Comparison of ENCODE assay signal across 8 cellular contexts in the genomic region with DNA sequence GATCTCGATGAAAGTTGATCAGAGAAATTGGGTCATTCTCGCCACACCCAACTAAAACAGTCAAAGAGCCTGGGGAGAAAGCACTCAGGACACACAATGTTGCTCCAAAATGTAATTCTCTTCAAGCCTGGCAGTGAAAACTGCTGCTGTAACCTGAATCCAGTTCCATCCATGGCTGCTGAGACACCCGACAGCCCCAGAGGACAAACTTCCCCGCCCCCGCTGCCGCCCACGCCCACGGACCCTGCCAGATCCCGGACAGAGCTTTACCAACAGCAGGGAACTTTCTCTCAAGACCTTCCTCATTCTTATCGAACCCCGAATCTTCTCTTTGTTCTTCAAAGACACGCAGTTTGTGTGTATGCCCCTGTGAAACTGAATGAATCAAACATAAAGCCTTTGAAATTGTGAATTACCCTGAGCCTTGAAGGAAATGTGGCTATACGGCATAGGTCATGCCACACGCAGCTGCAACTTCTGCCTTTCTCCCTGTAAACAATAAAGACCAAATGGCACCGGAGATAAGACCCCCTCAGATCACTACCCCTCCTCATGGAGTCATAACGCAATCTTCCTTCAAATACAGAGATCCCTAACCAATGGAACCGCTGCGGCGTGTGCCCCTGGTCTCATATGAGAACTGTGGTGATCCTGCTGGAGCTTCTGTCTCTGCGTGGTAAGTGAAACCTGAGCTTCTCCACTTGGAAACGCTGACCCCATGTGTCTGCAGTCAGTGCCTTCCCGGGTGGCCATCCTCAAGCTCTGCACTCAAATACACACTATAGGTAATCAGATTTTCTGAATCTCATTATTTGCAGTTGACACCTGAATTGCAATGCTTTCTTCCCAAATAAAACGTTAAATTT. TPM values are rescaled to one million over a fixed set of nuclear protein-coding genes. Genes with fewer than 3 reads are reported as not detected.
DNase-seq lines count a peak whose midpoint lies in the region; ATAC-seq and TF ChIP-seq lines count a peak whose summit lies in the region.

No MANE protein-coding gene starts in this region.

- peak overlapping the region; percentile 61 for H3K4me2 ChIP-seq in DOHH2 (ENCODE audit: low read length)

- peaks cover 8% of the 10 kb centered on the region for H3F3A ChIP-seq in DOHH2 (ENCODE audit: control insufficient read depth, insufficient read depth)

- no peaks in the 10 kb centered on the region for H3K36me3 ChIP-seq in DOHH2 (ENCODE audit: control insufficient read depth, low read length)

- peaks cover 4% of the 10 kb centered on the region for H3K9me3 Mint-ChIP-seq in activated naive CD8-positive, alpha-beta T cell treated with anti-CD3 and anti-CD28 coated beads for 36 hours
- peaks cover 6 to 7% of the 10 kb centered on the region in 2 donors for H3K9me3 Mint-ChIP-seq in stimulated activated naive B cell treated with anti-CD40 and anti-IgM and Interleukin-4, amounts not matched to agents 10 μg/mL and 1 μg/mL and 100 μg/mL, for 72 hours

- DNase-seq in MV-4-11 (lab: John Stamatoyannopoulos, UW) (peak; percentile 33), iPS-NIHi11 (ENCODE audit: low spot score) (peak; percentile 70), T-helper 9 cell (no peak), SKM-1 treated with dmso at 0.1 percent for 144 hours (lab: John Stamatoyannopoulos, UW; ENCODE audit: unreplicated experiment) (no peak)
- peak; percentile 19 for DNase-seq in activated naive CD8-positive, alpha-beta T cell treated with anti-CD3 and anti-CD28 coated beads for 36 hours
- no peak for DNase-seq in stimulated activated naive B cell treated with anti-CD40 and anti-IgM and Interleukin-4, amounts not matched to agents 10 μg/mL and 1 μg/mL and 100 μg/mL, for 72 hours

- no peaks in the 10 kb centered on the region for H3K9me2 ChIP-seq in DOHH2 (replicated peaks; ENCODE audit: control insufficient read depth, low read length)

- peaks cover 6% of the 10 kb centered on the region for H3K36me3 Mint-ChIP-seq in activated naive CD8-positive, alpha-beta T cell treated with anti-CD3 and anti-CD28 coated beads for 36 hours
- peaks cover 5 to 6% of the 10 kb centered on the region in 2 donors for H3K36me3 Mint-ChIP-seq in stimulated activated naive B cell treated with anti-CD40 and anti-IgM and Interleukin-4, amounts not matched to agents 10 μg/mL and 1 μg/mL and 100 μg/mL, for 72 hours

- H3K79me2 ChIP-seq in DOHH2 (ENCODE audit: control insufficient read depth, low read length): peaks cover 5% of the 10 kb centered on the region

- ATAC-seq in stimulated activated naive B cell treated with anti-CD40 and anti-IgM and Interleukin-4, amounts not matched to agents 10 μg/mL and 1 μg/mL and 100 μg/mL, for 72 hours (replicated peaks): no peak
- no peak for ATAC-seq in HG03175 (IDR thresholded peaks at IDR 0.05; ENCODE audit: unreplicated experiment)

- peak overlapping the region; percentile 35 for H3K4me3 Mint-ChIP-seq in activated naive CD8-positive, alpha-beta T cell treated with anti-CD3 and anti-CD28 coated beads for 36 hours
- H3K4me3 Mint-ChIP-seq in stimulated activated naive B cell treated with anti-CD40 and anti-IgM and Interleukin-4, amounts not matched to agents 10 μg/mL and 1 μg/mL and 100 μg/mL, for 72 hours: peak overlapping the region; percentile 65 to 66

- peaks cover 24% of the 10 kb centered on the region for H3K4me1 ChIP-seq in DOHH2 (ENCODE audit: control insufficient read depth, low read length)

- TF ChIP-seq CTCF in DOHH2 (IDR thresholded peaks at IDR 0.05; ENCODE audit: low read depth, low read length, poor library complexity, severe bottlenecking): no peak

- H4K20me1 ChIP-seq in DOHH2 (ENCODE audit: control insufficient read depth, insufficient read depth, low read depth, low read length): no peaks in the 10 kb centered on the region

- H3K27me3 ChIP-seq in DOHH2 (ENCODE audit: control insufficient read depth, low read length): peaks cover 46% of the 10 kb centered on the region

- H3K27me3 Mint-ChIP-seq in activated naive CD8-positive, alpha-beta T cell treated with anti-CD3 and anti-CD28 coated beads for 36 hours: peaks cover 58% of the 10 kb centered on the region
- peaks cover 46 to 62% of the 10 kb centered on the region in 2 donors for H3K27me3 Mint-ChIP-seq in stimulated activated naive B cell treated with anti-CD40 and anti-IgM and Interleukin-4, amounts not matched to agents 10 μg/mL and 1 μg/mL and 100 μg/mL, for 72 hours

- H3K4me1 Mint-ChIP-seq in activated naive CD8-positive, alpha-beta T cell treated with anti-CD3 and anti-CD28 coated beads for 36 hours: peaks cover 15% of the 10 kb centered on the region
- peaks cover 16 to 20% of the 10 kb centered on the region in 2 donors for H3K4me1 Mint-ChIP-seq in stimulated activated naive B cell treated with anti-CD40 and anti-IgM and Interleukin-4, amounts not matched to agents 10 μg/mL and 1 μg/mL and 100 μg/mL, for 72 hours

- no peak overlapping the region for H3K27ac ChIP-seq in DOHH2 (ENCODE audit: low read depth, low read length)

- no peaks in the 10 kb centered on the region for H3K9me3 ChIP-seq in DOHH2 (ENCODE audit: control insufficient read depth, insufficient read depth, low read length)

- H3K27ac Mint-ChIP-seq in activated naive CD8-positive, alpha-beta T cell treated with anti-CD3 and anti-CD28 coated beads for 36 hours: no peak overlapping the region
- H3K27ac Mint-ChIP-seq in stimulated activated naive B cell treated with anti-CD40 and anti-IgM and Interleukin-4, amounts not matched to agents 10 μg/mL and 1 μg/mL and 100 μg/mL, for 72 hours: peak overlapping the region; percentile 72

- peak overlapping the region; percentile 54 for H3K4me3 ChIP-seq in DOHH2 (ENCODE audit: low read length)

RNA-seq across cellular contexts. Expression of gene LAMP1, which starts 4.8 kb away (rescaled TPM):
- 10 to 100 TPM; 58.4 to 61.2 TPM for total RNA-seq in activated naive CD8-positive, alpha-beta T cell treated with anti-CD3 and anti-CD28 coated beads for 36 hours

Comparison
In these comparisons a context has a peak if more than half of its experiments do, and no peak if none do; other contexts are left out.
1. DNase-seq: peak in MV-4-11 (single experiment), activated naive CD8-positive, alpha-beta T cell treated with anti-CD3 and anti-CD28 coated beads for 36 hours (single experiment) and iPS-NIHi11 (single experiment); none in stimulated activated naive B cell treated with anti-CD40 and anti-IgM and Interleukin-4, amounts not matched to agents 10 μg/mL and 1 μg/mL and 100 μg/mL, for 72 hours (single experiment), T-helper 9 cell (single experiment) and SKM-1 treated with dmso at 0.1 percent for 144 hours (single experiment).